7 cellular contexts compared by ENCODE assay signal in genomic region chr15:65347756-65348155, GRCh38. TPM values are rescaled to one million over a fixed set of nuclear protein-coding genes. Genes with fewer than 3 reads are reported as not detected.
"Had no signal": no experiment of that assay in that cellular context is flagged by ENCODE, and none has a peak within 500 bp of the region (broad histone marks: within the 10 kb centered on the region; RNA-seq: fewer than 3 reads in every experiment).

No MANE protein-coding gene starts in this region.

RNA-seq across cellular contexts. Expression of gene IGDCC3, which starts 30.0 kb away (rescaled TPM):
- total RNA-seq: GM23248, H4, HFFc6 had no signal
- polyA plus RNA-seq: GM23248 had no signal

RNA-seq across cellular contexts. Expression of gene RNU5B-1, which starts 43.3 kb away (rescaled TPM):
- total RNA-seq: GM23248, GM23338, H1, H4, H7, H9 had no signal
- polyA plus RNA-seq: GM23248, GM23338, H1 had no signal

RNA-seq across cellular contexts. Expression of gene RNU5A-1, which starts 51.9 kb away (rescaled TPM):
- total RNA-seq: GM23248, GM23338, H1, H4, H7, H9, HFFc6 had no signal
- polyA plus RNA-seq: GM23248, GM23338, H1 had no signal
